ENCODE assay signal across 1 cellular context in genomic region chr1:151909167-151910149, GRCh38.
TF ChIP-seq lines count a peak whose summit lies in the region.

TSS of gene THEM4 (minus strand) at chr1:151909511. CDS start at chr1:151909458, 53 bp downstream.

TF ChIP-seq in HepG2, 621 proteins besides CTCF, POLR2A, EP300 and RAD21 (continued from another document and continues in another):
- TF ChIP-seq, protein P1, sequence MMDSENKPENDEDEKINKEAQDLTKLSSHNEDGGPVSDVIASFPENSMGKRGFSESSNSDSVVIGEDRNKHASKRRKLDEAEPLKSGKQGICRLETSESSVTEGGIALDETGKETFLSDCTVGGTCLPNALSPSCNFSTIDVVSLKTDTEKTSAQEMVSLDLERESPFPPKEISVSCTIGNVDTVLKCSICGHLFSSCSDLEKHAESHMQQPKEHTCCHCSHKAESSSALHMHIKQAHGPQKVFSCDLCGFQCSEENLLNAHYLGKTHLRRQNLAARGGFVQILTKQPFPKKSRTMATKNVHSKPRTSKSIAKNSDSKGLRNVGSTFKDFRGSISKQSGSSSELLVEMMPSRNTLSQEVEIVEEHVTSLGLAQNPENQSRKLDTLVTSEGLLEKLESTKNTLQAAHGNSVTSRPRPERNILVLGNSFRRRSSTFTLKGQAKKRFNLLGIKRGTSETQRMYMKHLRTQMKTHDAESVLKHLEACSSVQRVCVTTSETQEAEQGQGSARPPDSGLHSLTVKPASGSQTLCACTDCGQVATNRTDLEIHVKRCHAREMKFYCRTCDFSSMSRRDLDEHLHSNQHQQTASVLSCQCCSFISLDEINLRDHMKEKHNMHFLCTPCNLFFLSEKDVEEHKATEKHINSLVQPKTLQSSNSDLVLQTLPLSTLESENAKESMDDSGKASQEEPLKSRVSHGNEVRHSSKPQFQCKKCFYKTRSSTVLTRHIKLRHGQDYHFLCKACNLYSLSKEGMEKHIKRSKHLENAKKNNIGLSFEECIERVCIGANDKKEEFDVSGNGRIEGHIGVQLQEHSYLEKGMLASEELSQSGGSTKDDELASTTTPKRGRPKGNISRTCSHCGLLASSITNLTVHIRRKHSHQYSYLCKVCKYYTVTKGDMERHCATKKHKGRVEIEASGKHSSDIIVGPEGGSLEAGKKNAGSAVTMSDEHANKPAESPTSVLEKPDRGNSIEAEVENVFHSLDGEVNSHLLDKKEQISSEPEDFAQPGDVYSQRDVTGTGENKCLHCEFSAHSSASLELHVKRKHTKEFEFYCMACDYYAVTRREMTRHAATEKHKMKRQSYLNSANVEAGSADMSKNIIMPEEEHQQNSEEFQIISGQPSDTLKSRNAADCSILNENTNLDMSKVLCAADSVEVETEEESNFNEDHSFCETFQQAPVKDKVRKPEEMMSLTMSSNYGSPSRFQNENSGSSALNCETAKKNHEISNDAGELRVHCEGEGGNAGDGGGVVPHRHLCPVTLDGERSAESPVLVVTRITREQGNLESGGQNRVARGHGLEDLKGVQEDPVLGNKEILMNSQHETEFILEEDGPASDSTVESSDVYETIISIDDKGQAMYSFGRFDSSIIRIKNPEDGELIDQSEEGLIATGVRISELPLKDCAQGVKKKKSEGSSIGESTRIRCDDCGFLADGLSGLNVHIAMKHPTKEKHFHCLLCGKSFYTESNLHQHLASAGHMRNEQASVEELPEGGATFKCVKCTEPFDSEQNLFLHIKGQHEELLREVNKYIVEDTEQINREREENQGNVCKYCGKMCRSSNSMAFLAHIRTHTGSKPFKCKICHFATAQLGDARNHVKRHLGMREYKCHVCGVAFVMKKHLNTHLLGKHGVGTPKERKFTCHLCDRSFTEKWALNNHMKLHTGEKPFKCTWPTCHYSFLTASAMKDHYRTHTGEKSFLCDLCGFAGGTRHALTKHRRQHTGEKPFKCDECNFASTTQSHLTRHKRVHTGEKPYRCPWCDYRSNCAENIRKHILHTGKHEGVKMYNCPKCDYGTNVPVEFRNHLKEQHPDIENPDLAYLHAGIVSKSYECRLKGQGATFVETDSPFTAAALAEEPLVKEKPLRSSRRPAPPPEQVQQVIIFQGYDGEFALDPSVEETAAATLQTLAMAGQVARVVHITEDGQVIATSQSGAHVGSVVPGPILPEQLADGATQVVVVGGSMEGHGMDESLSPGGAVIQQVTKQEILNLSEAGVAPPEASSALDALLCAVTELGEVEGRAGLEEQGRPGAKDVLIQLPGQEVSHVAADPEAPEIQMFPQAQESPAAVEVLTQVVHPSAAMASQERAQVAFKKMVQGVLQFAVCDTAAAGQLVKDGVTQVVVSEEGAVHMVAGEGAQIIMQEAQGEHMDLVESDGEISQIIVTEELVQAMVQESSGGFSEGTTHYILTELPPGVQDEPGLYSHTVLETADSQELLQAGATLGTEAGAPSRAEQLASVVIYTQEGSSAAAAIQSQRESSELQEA (CRISPR knock-in tag; IDR thresholded peaks at IDR 0.05; ENCODE audit: not compliant biosample characterization) = peak; percentile 83
- no peak; the same call in 1 of the 2 replicates for TF ChIP-seq ZNF780A (CRISPR knock-in tag; IDR thresholded peaks at IDR 0.05)
- no peak for TF ChIP-seq TBP (CRISPR knock-in tag; IDR thresholded peaks at IDR 0.05)
- no peak for TF ChIP-seq ZC3H4 (CRISPR knock-in tag; IDR thresholded peaks at IDR 0.05; ENCODE audit: borderline replicate concordance)
- no peak for TF ChIP-seq TAF15 (IDR thresholded peaks at IDR 0.05; ENCODE audit: low read depth, low read length, poor library complexity, severe bottlenecking)
- TF ChIP-seq KLF9 (CRISPR knock-in tag; IDR thresholded peaks at IDR 0.05; ENCODE audit: low read depth) = 0 out of 2 replicates have a peak, but pooled peaks have one; percentile 22
- TF ChIP-seq HCFC1 (IDR thresholded peaks at IDR 0.05; ENCODE audit: low read depth, low read length) = peak; percentile 60; the same call in 1 of the 2 replicates
- TF ChIP-seq BHLHE40 (IDR thresholded peaks at IDR 0.05; ENCODE audit: low read length) = peak; percentile 62; the same call in 1 of the 2 replicates
- 0 out of 2 replicates have a peak, but pooled peaks have one; percentile 47 for TF ChIP-seq ZNF83 (CRISPR knock-in tag; IDR thresholded peaks at IDR 0.05; ENCODE audit: borderline replicate concordance)
- TF ChIP-seq KLF13 (CRISPR knock-in tag; IDR thresholded peaks at IDR 0.05) = peak; percentile 63; the same call in 1 of the 2 replicates
- TF ChIP-seq THYN1 (CRISPR knock-in tag; IDR thresholded peaks at IDR 0.05; ENCODE audit: borderline replicate concordance, low read depth) = no peak
- TF ChIP-seq JDP2 (CRISPR knock-in tag; IDR thresholded peaks at IDR 0.05; ENCODE audit: borderline replicate concordance) = no peak
- TF ChIP-seq SMYD3 (CRISPR knock-in tag; IDR thresholded peaks at IDR 0.05) = 0 out of 2 replicates have a peak, but pooled peaks have one; percentile 15
- TF ChIP-seq AKNA (CRISPR knock-in tag; IDR thresholded peaks at IDR 0.05; ENCODE audit: borderline replicate concordance) = no peak
- peak; percentile 73; the same call in 1 of the 2 replicates for TF ChIP-seq ZNF567 (CRISPR knock-in tag; IDR thresholded peaks at IDR 0.05; ENCODE audit: borderline replicate concordance)
- TF ChIP-seq, protein P2, sequence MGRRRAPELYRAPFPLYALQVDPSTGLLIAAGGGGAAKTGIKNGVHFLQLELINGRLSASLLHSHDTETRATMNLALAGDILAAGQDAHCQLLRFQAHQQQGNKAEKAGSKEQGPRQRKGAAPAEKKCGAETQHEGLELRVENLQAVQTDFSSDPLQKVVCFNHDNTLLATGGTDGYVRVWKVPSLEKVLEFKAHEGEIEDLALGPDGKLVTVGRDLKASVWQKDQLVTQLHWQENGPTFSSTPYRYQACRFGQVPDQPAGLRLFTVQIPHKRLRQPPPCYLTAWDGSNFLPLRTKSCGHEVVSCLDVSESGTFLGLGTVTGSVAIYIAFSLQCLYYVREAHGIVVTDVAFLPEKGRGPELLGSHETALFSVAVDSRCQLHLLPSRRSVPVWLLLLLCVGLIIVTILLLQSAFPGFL (CRISPR knock-in tag; IDR thresholded peaks at IDR 0.05) = no peak
- TF ChIP-seq RBAK (CRISPR knock-in tag; IDR thresholded peaks at IDR 0.05) = no peak
- peak; percentile 51; the same call in 1 of the 2 replicates for TF ChIP-seq ZNF891 (CRISPR knock-in tag; IDR thresholded peaks at IDR 0.05)
- no peak; the same call in 1 of the 2 replicates for TF ChIP-seq ZMAT3 (CRISPR knock-in tag; conservative IDR thresholded peaks at IDR 0.05)
- no peak for TF ChIP-seq ZNF557 (CRISPR knock-in tag; IDR thresholded peaks at IDR 0.05)
- TF ChIP-seq, protein P3, sequence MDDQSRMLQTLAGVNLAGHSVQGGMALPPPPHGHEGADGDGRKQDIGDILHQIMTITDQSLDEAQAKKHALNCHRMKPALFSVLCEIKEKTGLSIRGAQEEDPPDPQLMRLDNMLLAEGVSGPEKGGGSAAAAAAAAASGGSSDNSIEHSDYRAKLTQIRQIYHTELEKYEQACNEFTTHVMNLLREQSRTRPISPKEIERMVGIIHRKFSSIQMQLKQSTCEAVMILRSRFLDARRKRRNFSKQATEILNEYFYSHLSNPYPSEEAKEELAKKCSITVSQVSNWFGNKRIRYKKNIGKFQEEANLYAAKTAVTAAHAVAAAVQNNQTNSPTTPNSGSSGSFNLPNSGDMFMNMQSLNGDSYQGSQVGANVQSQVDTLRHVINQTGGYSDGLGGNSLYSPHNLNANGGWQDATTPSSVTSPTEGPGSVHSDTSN (CRISPR knock-in tag; IDR thresholded peaks at IDR 0.05; ENCODE audit: borderline replicate concordance) = no peak
- no peak for TF ChIP-seq LCORL (IDR thresholded peaks at IDR 0.05)
- TF ChIP-seq LCORL (CRISPR knock-in tag; IDR thresholded peaks at IDR 0.05) = peak; percentile 64; the same call in 1 of the 2 replicates
- TF ChIP-seq, protein P4, sequence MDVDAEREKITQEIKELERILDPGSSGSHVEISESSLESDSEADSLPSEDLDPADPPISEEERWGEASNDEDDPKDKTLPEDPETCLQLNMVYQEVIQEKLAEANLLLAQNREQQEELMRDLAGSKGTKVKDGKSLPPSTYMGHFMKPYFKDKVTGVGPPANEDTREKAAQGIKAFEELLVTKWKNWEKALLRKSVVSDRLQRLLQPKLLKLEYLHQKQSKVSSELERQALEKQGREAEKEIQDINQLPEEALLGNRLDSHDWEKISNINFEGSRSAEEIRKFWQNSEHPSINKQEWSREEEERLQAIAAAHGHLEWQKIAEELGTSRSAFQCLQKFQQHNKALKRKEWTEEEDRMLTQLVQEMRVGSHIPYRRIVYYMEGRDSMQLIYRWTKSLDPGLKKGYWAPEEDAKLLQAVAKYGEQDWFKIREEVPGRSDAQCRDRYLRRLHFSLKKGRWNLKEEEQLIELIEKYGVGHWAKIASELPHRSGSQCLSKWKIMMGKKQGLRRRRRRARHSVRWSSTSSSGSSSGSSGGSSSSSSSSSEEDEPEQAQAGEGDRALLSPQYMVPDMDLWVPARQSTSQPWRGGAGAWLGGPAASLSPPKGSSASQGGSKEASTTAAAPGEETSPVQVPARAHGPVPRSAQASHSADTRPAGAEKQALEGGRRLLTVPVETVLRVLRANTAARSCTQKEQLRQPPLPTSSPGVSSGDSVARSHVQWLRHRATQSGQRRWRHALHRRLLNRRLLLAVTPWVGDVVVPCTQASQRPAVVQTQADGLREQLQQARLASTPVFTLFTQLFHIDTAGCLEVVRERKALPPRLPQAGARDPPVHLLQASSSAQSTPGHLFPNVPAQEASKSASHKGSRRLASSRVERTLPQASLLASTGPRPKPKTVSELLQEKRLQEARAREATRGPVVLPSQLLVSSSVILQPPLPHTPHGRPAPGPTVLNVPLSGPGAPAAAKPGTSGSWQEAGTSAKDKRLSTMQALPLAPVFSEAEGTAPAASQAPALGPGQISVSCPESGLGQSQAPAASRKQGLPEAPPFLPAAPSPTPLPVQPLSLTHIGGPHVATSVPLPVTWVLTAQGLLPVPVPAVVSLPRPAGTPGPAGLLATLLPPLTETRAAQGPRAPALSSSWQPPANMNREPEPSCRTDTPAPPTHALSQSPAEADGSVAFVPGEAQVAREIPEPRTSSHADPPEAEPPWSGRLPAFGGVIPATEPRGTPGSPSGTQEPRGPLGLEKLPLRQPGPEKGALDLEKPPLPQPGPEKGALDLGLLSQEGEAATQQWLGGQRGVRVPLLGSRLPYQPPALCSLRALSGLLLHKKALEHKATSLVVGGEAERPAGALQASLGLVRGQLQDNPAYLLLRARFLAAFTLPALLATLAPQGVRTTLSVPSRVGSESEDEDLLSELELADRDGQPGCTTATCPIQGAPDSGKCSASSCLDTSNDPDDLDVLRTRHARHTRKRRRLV (CRISPR knock-in tag; IDR thresholded peaks at IDR 0.05) = no peak
- TF ChIP-seq SRSF4 (IDR thresholded peaks at IDR 0.05; ENCODE audit: low read depth, low read length, poor library complexity, severe bottlenecking) = no peak
- no peak for TF ChIP-seq HOXA7 (CRISPR knock-in tag; IDR thresholded peaks at IDR 0.05)
- no peak for TF ChIP-seq ZNF33A (CRISPR knock-in tag; IDR thresholded peaks at IDR 0.05; ENCODE audit: borderline replicate concordance)
- no peak for TF ChIP-seq NFIB (CRISPR knock-in tag; IDR thresholded peaks at IDR 0.05; ENCODE audit: borderline replicate concordance)
- TF ChIP-seq ZNF275 (CRISPR knock-in tag; IDR thresholded peaks at IDR 0.05; ENCODE audit: borderline replicate concordance) = peak; percentile 92; the same call in 1 of the 2 replicates
- TF ChIP-seq ZSCAN12 (CRISPR knock-in tag; IDR thresholded peaks at IDR 0.05) = no peak
- TF ChIP-seq ZNF747 (CRISPR knock-in tag; IDR thresholded peaks at IDR 0.05; ENCODE audit: borderline replicate concordance) = peak; percentile 33; the same call in 1 of the 2 replicates
- TF ChIP-seq ZFYVE20 (CRISPR knock-in tag; IDR thresholded peaks at IDR 0.05; ENCODE audit: borderline replicate concordance, low read depth) = no peak
- TF ChIP-seq KDM1A (CRISPR knock-in tag; IDR thresholded peaks at IDR 0.05) = no peak
- peak; percentile 53; the same call in 1 of the 2 replicates for TF ChIP-seq GATAD2A (CRISPR knock-in tag; IDR thresholded peaks at IDR 0.05)
- TF ChIP-seq ZNF883 (CRISPR knock-in tag; IDR thresholded peaks at IDR 0.05; ENCODE audit: not compliant biosample characterization) = peak; percentile 94
- peak; percentile 84 for TF ChIP-seq MYC (CRISPR knock-in tag; IDR thresholded peaks at IDR 0.05; ENCODE audit: borderline replicate concordance)
- 0 out of 2 replicates have a peak, but pooled peaks have one; percentile 39 for TF ChIP-seq EHMT2 (IDR thresholded peaks at IDR 0.05; ENCODE audit: borderline replicate concordance, low read depth, low read length)
- no peak for TF ChIP-seq ZSCAN22 (CRISPR knock-in tag; IDR thresholded peaks at IDR 0.05)
- TF ChIP-seq HOXA5 (CRISPR knock-in tag; IDR thresholded peaks at IDR 0.05) = no peak
- TF ChIP-seq ZNF333 (CRISPR knock-in tag; IDR thresholded peaks at IDR 0.05; ENCODE audit: borderline replicate concordance) = peak; percentile 82; the same call in 1 of the 2 replicates
- no peak for TF ChIP-seq ZNF615 (CRISPR knock-in tag; IDR thresholded peaks at IDR 0.05; ENCODE audit: borderline replicate concordance)
